Comparison of ENCODE assay signal across 32 cellular contexts in the genomic region with DNA sequence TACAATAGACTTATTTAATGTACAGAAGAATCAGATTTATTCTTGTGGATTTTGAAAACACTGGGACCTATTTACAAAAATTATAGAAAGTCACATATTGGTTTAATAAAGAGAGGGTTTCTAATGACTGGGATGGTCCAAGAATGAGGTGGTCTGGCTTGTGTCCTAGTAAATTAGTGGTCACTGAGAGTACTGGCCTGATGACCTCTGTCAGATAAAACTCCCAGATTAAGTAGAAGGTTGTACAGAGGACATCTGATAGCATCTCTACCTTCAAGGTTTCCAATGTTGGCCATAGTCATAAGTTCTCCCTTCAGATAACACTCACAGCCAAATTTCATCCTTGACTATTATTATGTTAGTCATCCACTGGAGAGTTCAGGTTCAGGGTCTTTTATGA.
DNase-seq lines count a peak whose midpoint lies in the region; ATAC-seq, FAIRE-seq and TF ChIP-seq lines count a peak whose summit lies in the region.
"Had no signal": no experiment of that assay in that cellular context is flagged by ENCODE, and none has a peak within 500 bp of the region (broad histone marks: within the 10 kb centered on the region; RNA-seq: fewer than 3 reads in every experiment).

No MANE protein-coding gene starts in this region.

- no peak overlapping the region for H3K4me2 ChIP-seq in SK-N-SH
- H3K4me2 ChIP-seq: A549; BLaER1; BLaER1 treated with 17β-estradiol and CSF1 and Interleukin-3, amounts not matched to agents 10 nM and 100 nM had no signal

- no peaks in the 10 kb centered on the region for H3K27me3 ChIP-seq in SK-N-SH (ENCODE audit: insufficient read depth)
- H3K27me3 ChIP-seq: BE2C; BLaER1; BLaER1 treated with 17β-estradiol and CSF1 and Interleukin-3, amounts not matched to agents 10 nM and 100 nM had no signal

- no peak for FAIRE-seq in GM12891 (lab: Jason Lieb, UNC)
- FAIRE-seq: A204.1, A549, D721Med had no signal

- POLR2A ChIA-PET in SK-N-SH (lab: Yijun Ruan, JAX), result no interaction called here

- CTCF ChIA-PET in SK-N-SH (lab: Yijun Ruan, JAX), result interaction anchor here (1.1 kb wide), 1 partner anchor 9 kb away, joined by 4 read pairs; no protein-coding TSS in a partner anchor

- H3K36me3 ChIP-seq in SK-N-SH (replicated peaks in 1 of 2; ENCODE audit: control insufficient read depth in 1 of 2, insufficient read depth in 2 of 2, low read length in 1 of 2), result no peaks in the 10 kb centered on the region
- H3K36me3 ChIP-seq: BE2C; BLaER1; BLaER1 treated with 17β-estradiol and CSF1 and Interleukin-3, amounts not matched to agents 10 nM and 100 nM had no signal

- H3K9ac ChIP-seq in SK-N-SH, result no peak overlapping the region
- H3K9ac ChIP-seq: BLaER1; BLaER1 treated with 17β-estradiol and CSF1 and Interleukin-3, amounts not matched to agents 10 nM and 100 nM had no signal

- no peak for ATAC-seq in SK-N-SH treated with all-trans-retinoic acid at 6 μM for 48 hours
- ATAC-seq in HG03039 (IDR thresholded peaks at IDR 0.05; ENCODE audit: unreplicated experiment), result no peak
- ATAC-seq: A549; CD8-positive, alpha-beta T cell had no signal

- TF ChIP-seq POLR2A in GM12891 (IDR thresholded peaks at IDR 0.05; ENCODE audit: low read depth, low read length), result no peak

- H3K79me2 ChIP-seq in SK-N-SH (ENCODE audit: insufficient read depth), result no peaks in the 10 kb centered on the region

- H3K4me3 ChIP-seq in SK-N-SH (ENCODE audit: low read depth in 2 of 2, low read length in 1 of 2), result no peak overlapping the region
- H3K4me3 ChIP-seq: A549; BLaER1; BLaER1 treated with 17β-estradiol and CSF1 and Interleukin-3, amounts not matched to agents 10 nM and 100 nM had no signal

- DNase-seq in SK-N-DZ (ENCODE audit: low spot score) (peak; percentile 60), SK-N-SH (peak; percentile 52), DMS79 (lab: John Stamatoyannopoulos, UW) (no peak), GM12891 (ENCODE audit: insufficient read length, low spot score) (no peak)
- DNase-seq: 8988T; ACHN; AML-193; BE2C; C1 segment of cervical spinal cord; Caco-2; Calu3; CD4-positive, alpha-beta memory T cell; CD4-positive, alpha-beta T cell; CD4-positive, CD25-positive, alpha-beta regulatory T cell; CD8-positive, alpha-beta memory T cell; CD8-positive, alpha-beta T cell; COR-L47; DMS 273 treated with DMSO at 0.1 percent for 48 hours; DMS153; DMS53; DMS79 treated with DMSO at 0.1 percent for 48 hours; DND-41; EL had no signal

- no peaks in the 10 kb centered on the region for H3K9me3 ChIP-seq in SK-N-SH
- H3K9me3 ChIP-seq: A549, BE2C, BLaER1, Caco-2 had no signal

- H3K27ac ChIP-seq in SK-N-SH (ENCODE audit: low read depth in 2 of 2, low read length in 1 of 2), result no peak overlapping the region; a peak in 1 of 4 replicates
- H3K27ac ChIP-seq: 22Rv1; A549; BLaER1; BLaER1 treated with 17β-estradiol and CSF1 and Interleukin-3, amounts not matched to agents 10 nM and 100 nM; C4-2B had no signal

- H4K20me1 ChIP-seq in SK-N-SH (ENCODE audit: insufficient read depth), result no peaks in the 10 kb centered on the region
- H4K20me1 ChIP-seq: BLaER1; BLaER1 treated with 17β-estradiol and CSF1 and Interleukin-3, amounts not matched to agents 10 nM and 100 nM had no signal

- TF ChIP-seq CTCF in SK-N-SH (IDR thresholded peaks at IDR 0.05), result no peak

- peaks cover 0 to 5% of the 10 kb centered on the region in 2 experiments; a peak in 2 of 4 replicates for H3K4me1 ChIP-seq in SK-N-SH (ENCODE audit: control insufficient read depth in 1 of 2, insufficient read depth in 2 of 2, low read depth in 1 of 2, low read length in 1 of 2)
- H3K4me1 ChIP-seq: A549, BE2C, BLaER1, Caco-2 had no signal

- no peak for TF ChIP-seq RAD21 in SK-N-SH (IDR thresholded peaks at IDR 0.05; ENCODE audit: low read length)

- no peaks in the 10 kb centered on the region for H3K9me2 ChIP-seq in SK-N-SH

- no peaks in the 10 kb centered on the region for H3F3A ChIP-seq in SK-N-SH (replicated peaks; ENCODE audit: insufficient read depth)

- TF ChIP-seq EP300 in SK-N-SH (IDR thresholded peaks at IDR 0.05; ENCODE audit: borderline replicate concordance in 1 of 2, low read depth in 1 of 2, low read length in 1 of 2), result peak in 1 of 2 experiments; percentile 94; a peak in 2 of 4 replicates

- no peak overlapping the region for H2AFZ ChIP-seq in SK-N-SH (ENCODE audit: low read depth)

TF ChIP-seq in SK-N-SH, 30 proteins besides CTCF, POLR2A, EP300 and RAD21 (continues in another document):
- TF ChIP-seq FOSL2 (IDR thresholded peaks at IDR 0.05; ENCODE audit: borderline replicate concordance, low read depth), result no peak
- TF ChIP-seq GABPA (IDR thresholded peaks at IDR 0.05; ENCODE audit: low read depth), result no peak
- peak; percentile 56 for TF ChIP-seq CHD2 (IDR thresholded peaks at IDR 0.05; ENCODE audit: low read length, partially characterized antibody)
- TF ChIP-seq RCOR1 (IDR thresholded peaks at IDR 0.05; ENCODE audit: low read length), result peak; percentile 82; the same call in 1 of the 2 replicates
- TF ChIP-seq MAX (IDR thresholded peaks at IDR 0.05; ENCODE audit: low read depth), result no peak
- no peak for TF ChIP-seq SIN3A (IDR thresholded peaks at IDR 0.05; ENCODE audit: borderline replicate concordance, low read depth, low read length)
- TF ChIP-seq POLR2AphosphoS5 (IDR thresholded peaks at IDR 0.05; ENCODE audit: low read depth, low read length), result 0 out of 2 replicates have a peak, but pooled peaks have one; percentile 25
- peak; percentile 54 for TF ChIP-seq TCF12 (IDR thresholded peaks at IDR 0.05)
- TF ChIP-seq, protein P1, sequence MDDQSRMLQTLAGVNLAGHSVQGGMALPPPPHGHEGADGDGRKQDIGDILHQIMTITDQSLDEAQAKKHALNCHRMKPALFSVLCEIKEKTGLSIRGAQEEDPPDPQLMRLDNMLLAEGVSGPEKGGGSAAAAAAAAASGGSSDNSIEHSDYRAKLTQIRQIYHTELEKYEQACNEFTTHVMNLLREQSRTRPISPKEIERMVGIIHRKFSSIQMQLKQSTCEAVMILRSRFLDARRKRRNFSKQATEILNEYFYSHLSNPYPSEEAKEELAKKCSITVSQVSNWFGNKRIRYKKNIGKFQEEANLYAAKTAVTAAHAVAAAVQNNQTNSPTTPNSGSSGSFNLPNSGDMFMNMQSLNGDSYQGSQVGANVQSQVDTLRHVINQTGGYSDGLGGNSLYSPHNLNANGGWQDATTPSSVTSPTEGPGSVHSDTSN (IDR thresholded peaks at IDR 0.05), result peak; percentile 36

TF ChIP-seq in SK-N-SH treated with all-trans-retinoic acid at 6 μM for 48 hours, 23 proteins besides CTCF, POLR2A, EP300 and RAD21 (continues in another document):
- TF ChIP-seq ZFP3 (CRISPR knock-in tag; IDR thresholded peaks at IDR 0.05), result no peak
- TF ChIP-seq, protein P2, sequence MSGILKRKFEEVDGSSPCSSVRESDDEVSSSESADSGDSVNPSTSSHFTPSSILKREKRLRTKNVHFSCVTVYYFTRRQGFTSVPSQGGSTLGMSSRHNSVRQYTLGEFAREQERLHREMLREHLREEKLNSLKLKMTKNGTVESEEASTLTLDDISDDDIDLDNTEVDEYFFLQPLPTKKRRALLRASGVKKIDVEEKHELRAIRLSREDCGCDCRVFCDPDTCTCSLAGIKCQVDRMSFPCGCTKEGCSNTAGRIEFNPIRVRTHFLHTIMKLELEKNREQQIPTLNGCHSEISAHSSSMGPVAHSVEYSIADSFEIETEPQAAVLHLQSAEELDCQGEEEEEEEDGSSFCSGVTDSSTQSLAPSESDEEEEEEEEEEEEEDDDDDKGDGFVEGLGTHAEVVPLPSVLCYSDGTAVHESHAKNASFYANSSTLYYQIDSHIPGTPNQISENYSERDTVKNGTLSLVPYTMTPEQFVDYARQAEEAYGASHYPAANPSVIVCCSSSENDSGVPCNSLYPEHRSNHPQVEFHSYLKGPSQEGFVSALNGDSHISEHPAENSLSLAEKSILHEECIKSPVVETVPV (CRISPR knock-in tag; IDR thresholded peaks at IDR 0.05), result peak; percentile 77; the same call in 1 of the 2 replicates
- TF ChIP-seq ZFP30 (CRISPR knock-in tag; IDR thresholded peaks at IDR 0.05), result no peak

TF ChIP-seq in GM12891, 5 proteins besides CTCF, POLR2A, EP300 and RAD21:
- TF ChIP-seq PAX5 (IDR thresholded peaks at IDR 0.05; ENCODE audit: insufficient read depth, low read length, severe bottlenecking), result no peak
- TF ChIP-seq POU2F2 (IDR thresholded peaks at IDR 0.05; ENCODE audit: low read depth, low read length), result no peak
- no peak for TF ChIP-seq TAF1 (IDR thresholded peaks at IDR 0.05; ENCODE audit: low read depth, low read length)
- no peak for TF ChIP-seq POLR2AphosphoS5 (IDR thresholded peaks at IDR 0.05; ENCODE audit: low read depth, low read length)
- no peak for TF ChIP-seq SPI1 (IDR thresholded peaks at IDR 0.05; ENCODE audit: low read depth, low read length)

Comparison
In these comparisons a context has a peak if more than half of its experiments do, and no peak if none do; other contexts are left out.
1. DNase-seq: peak in SK-N-DZ (single experiment) and SK-N-SH (single experiment); none in DMS79 (single experiment) and GM12891 (single experiment).